16 cellular contexts compared by ENCODE assay signal in genomic region chrX:48960291-48960690, GRCh38. TPM values are rescaled to one million over a fixed set of nuclear protein-coding genes. Genes with fewer than 3 reads are reported as not detected.
DNase-seq lines count a peak whose midpoint lies in the region; ATAC-seq and TF ChIP-seq lines count a peak whose summit lies in the region.
"Had no signal": no experiment of that assay in that cellular context is flagged by ENCODE, and none has a peak within 500 bp of the region (broad histone marks: within the 10 kb centered on the region; RNA-seq: fewer than 3 reads in every experiment).

No MANE protein-coding gene starts in this region.

- CTCF ChIA-PET in WTC11 (lab: Charles Lee), result no interaction called here

- DNase-seq in cardiac muscle cell (ENCODE audit: low read depth in 1 of 2, low spot score in 1 of 2) (no peak), right cardiac atrium (no peak), WTC11 (ENCODE audit: low spot score) (no peak), type B pancreatic cell (ENCODE audit: extremely low spot score, unreplicated experiment) (no peak), iPS-NIHi7 (ENCODE audit: extremely low spot score) (no peak), NCI-H510A (lab: John Stamatoyannopoulos, UW) (no peak), NCI-H1092 treated with DMSO at 0.1 percent for 48 hours (lab: John Stamatoyannopoulos, UW) (no peak)
- DNase-seq: adrenal gland; dermis blood vessel endothelial cell; GOT3; Kasumi-1; NCI-H2171; stimulated activated CD4-positive, alpha-beta T cell treated with anti-CD3 and anti-CD28 coated beads, Interleukin-2, amount 100 ng/mL, for 48 hours; stimulated activated naive CD8-positive, alpha-beta T cell treated with anti-CD3 and anti-CD28 coated beads, Interleukin-15, Interleukin-2, amounts not matched to agents 100 U/mL and 50 U/mL, for 24 hours; SW 1271 had no signal

- TF ChIP-seq EP300 in gastroesophageal sphincter (IDR thresholded peaks at IDR 0.05), result no peak

- intact Hi-C loops in right cardiac atrium (cut with DNase I), result no loop called here

- H3K4me3 Mint-ChIP-seq in WTC11 (peak overlapping the region; percentile 39), type B pancreatic cell (peak overlapping the region; percentile 55)

- TF ChIP-seq CTCF in cardiac muscle cell (IDR thresholded peaks at IDR 0.05; ENCODE audit: low read depth, low read length), result no peak
- TF ChIP-seq CTCF in WTC11 (IDR thresholded peaks at IDR 0.05), result no peak
- no peak for TF ChIP-seq CTCF in gastroesophageal sphincter (IDR thresholded peaks at IDR 0.05)
- no peak for TF ChIP-seq CTCF in type B pancreatic cell (conservative IDR thresholded peaks at IDR 0.05)

- H3K9me3 Mint-ChIP-seq in WTC11, result no peaks in the 10 kb centered on the region
- H3K9me3 Mint-ChIP-seq in type B pancreatic cell, result no peaks in the 10 kb centered on the region

- ATAC-seq in right cardiac atrium (no peak), WTC11 (no peak), gastroesophageal sphincter (no peak)
- ATAC-seq: stimulated activated naive CD8-positive, alpha-beta T cell treated with anti-CD3 and anti-CD28 coated beads, Interleukin-15, Interleukin-2, amounts not matched to agents 100 U/mL and 50 U/mL, for 24 hours had no signal

- WGBS in right cardiac atrium, result 85% methylated on average over 2 of the region's 2 CpGs
- 87 to 92% methylated on average over 2 of the region's 2 CpGs for WGBS in gastroesophageal sphincter (ENCODE audit: low coverage in 1 of 2), 2 donors

- no peaks in the 10 kb centered on the region for H3K36me3 ChIP-seq in cardiac muscle cell
- H3K36me3 ChIP-seq in gastroesophageal sphincter, result peaks cover 0 to 4% of the 10 kb centered on the region in 2 donors
- H3K36me3 ChIP-seq: adrenal gland had no signal

- H3K27me3 ChIP-seq in cardiac muscle cell, result no peaks in the 10 kb centered on the region
- H3K27me3 ChIP-seq in right cardiac atrium (ENCODE audit: control insufficient read depth, insufficient read depth), result no peaks in the 10 kb centered on the region
- H3K27me3 ChIP-seq in gastroesophageal sphincter, result no peaks in the 10 kb centered on the region
- H3K27me3 ChIP-seq: adrenal gland had no signal

- H3K4me1 ChIP-seq in cardiac muscle cell (ENCODE audit: low read depth) (peaks cover 18% of the 10 kb centered on the region), right cardiac atrium (ENCODE audit: control insufficient read depth, insufficient read depth, low read length) (peaks cover 3% of the 10 kb centered on the region), gastroesophageal sphincter (peaks cover 0 to 24% (median 5%) of the 10 kb centered on the region in 3 donors)

- H3K27ac Mint-ChIP-seq in WTC11 (peak overlapping the region; percentile 57; the same call in 1 of the 2 replicates), type B pancreatic cell (peak overlapping the region; percentile 52)

- H3K4me1 Mint-ChIP-seq in WTC11 (peaks cover 11% of the 10 kb centered on the region; the same call in 1 of the 2 replicates), type B pancreatic cell (ENCODE audit: unreplicated experiment) (no peaks in the 10 kb centered on the region)

- no peaks in the 10 kb centered on the region for H3K27me3 Mint-ChIP-seq in WTC11 (ENCODE audit: low read depth)
- no peaks in the 10 kb centered on the region for H3K27me3 Mint-ChIP-seq in type B pancreatic cell

- H3K36me3 Mint-ChIP-seq in WTC11 (peaks cover 3% of the 10 kb centered on the region; the same call in 1 of the 2 replicates), type B pancreatic cell (peaks cover 7% of the 10 kb centered on the region)

- H3K9me3 ChIP-seq in cardiac muscle cell (ENCODE audit: low read depth) (no peaks in the 10 kb centered on the region), right cardiac atrium (ENCODE audit: control insufficient read depth, low read length) (no peaks in the 10 kb centered on the region), gastroesophageal sphincter (no peaks in the 10 kb centered on the region)
- H3K9me3 ChIP-seq: adrenal gland had no signal

- TF ChIP-seq POLR2A in gastroesophageal sphincter (IDR thresholded peaks at IDR 0.05), result no peak

- POLR2A ChIA-PET in WTC11 (lab: Charles Lee), result no interaction called here

- H3K4me3 ChIP-seq in cardiac muscle cell, result no peak overlapping the region
- no peak overlapping the region for H3K4me3 ChIP-seq in right cardiac atrium (ENCODE audit: low read length)
- no peak overlapping the region for H3K4me3 ChIP-seq in gastroesophageal sphincter
- H3K4me3 ChIP-seq: adrenal gland had no signal

- H3K27ac ChIP-seq in cardiac muscle cell (peak overlapping the region; percentile 89), right cardiac atrium (ENCODE audit: low read length) (no peak overlapping the region), gastroesophageal sphincter (peak overlapping the region; percentile 87 to 100 (median 92))

TF ChIP-seq in WTC11, 78 proteins besides CTCF, POLR2A, EP300 and RAD21 (continues in another document):
- no peak for TF ChIP-seq ARID4B (CRISPR knock-in tag; IDR thresholded peaks at IDR 0.05; ENCODE audit: borderline replicate concordance)
- no peak for TF ChIP-seq FOXJ3 (CRISPR knock-in tag; IDR thresholded peaks at IDR 0.05; ENCODE audit: borderline replicate concordance)
- TF ChIP-seq ELF4 (CRISPR knock-in tag; IDR thresholded peaks at IDR 0.05; ENCODE audit: low read depth), result no peak

RNA-seq across cellular contexts. Expression of gene OTUD5, which starts 2.9 kb away (rescaled TPM):
- total RNA-seq in cardiac muscle cell (40.2 and 56.6 TPM in 2 replicates), right cardiac atrium (10 to 100 TPM; 22.7 to 27.3 (median 24.9) TPM), WTC11 (2021) (50.9 to 52.6 TPM (median 51.1 TPM) in 3 replicates), gastroesophageal sphincter (10 to 100 TPM; 36.8 to 54.3 (median 47.7) TPM), type B pancreatic cell (ENCODE audit: low replicate concordance) (49.5 and 53.1 TPM in 2 replicates)
- polyA plus RNA-seq in cardiac muscle cell (47.8 and 55.6 TPM in 2 replicates), right cardiac atrium (19.9 TPM)

RNA-seq across cellular contexts. Expression of gene KCND1, which starts 11.4 kb away (rescaled TPM):
- total RNA-seq in cardiac muscle cell (1.1 and 2.6 TPM in 2 replicates), right cardiac atrium (1 to 10 TPM; 1.3 to 1.6 (median 1.5) TPM), WTC11 (2021) (4.9 to 5.4 TPM (median 5.2 TPM) in 3 replicates), gastroesophageal sphincter (1 to 10 TPM in 3 of 4 donors, under 1 TPM in 1; 0.78 to 2.7 (median 1.7) TPM), type B pancreatic cell (ENCODE audit: low replicate concordance) (3.0 and 3.8 TPM in 2 replicates)
- polyA plus RNA-seq in cardiac muscle cell (2.3 and 3.1 TPM in 2 replicates), right cardiac atrium (0.97 TPM)

RNA-seq across cellular contexts. Expression of gene PIM2, which starts 41.5 kb away (rescaled TPM):
- total RNA-seq in cardiac muscle cell (18.5 and 25.2 TPM in 2 replicates), right cardiac atrium (1 to 10 TPM; 3.6 to 6.6 (median 5.7) TPM), WTC11 (2021) (146 to 184 TPM (median 182 TPM) in 3 replicates), gastroesophageal sphincter (1 to 10 TPM; 4.7 to 7.4 (median 7.0) TPM), type B pancreatic cell (ENCODE audit: low replicate concordance) (9.3 and 11.5 TPM in 2 replicates)
- polyA plus RNA-seq in cardiac muscle cell (20.7 and 38.4 TPM in 2 replicates), right cardiac atrium (4.3 TPM)

RNA-seq across cellular contexts. Expression of gene GRIPAP1, which starts 41.8 kb away (rescaled TPM):
- 34.7 and 67.3 TPM in 2 replicates for total RNA-seq in cardiac muscle cell
- 44.8 and 65.4 TPM in 2 replicates for polyA plus RNA-seq in cardiac muscle cell
- total RNA-seq in right cardiac atrium, result 10 to 100 TPM; 24.0 to 34.1 (median 27.8) TPM
- 20.6 TPM for polyA plus RNA-seq in right cardiac atrium
- 60.0 to 70.7 TPM (median 60.9 TPM) in 3 replicates for total RNA-seq in WTC11 (2021)
- 10 to 100 TPM; 28.1 to 62.6 (median 33.9) TPM for total RNA-seq in gastroesophageal sphincter
- 43.3 and 54.7 TPM in 2 replicates for total RNA-seq in type B pancreatic cell (ENCODE audit: low replicate concordance)

RNA-seq across cellular contexts. Expression of gene SLC35A2, which starts 48.8 kb away (rescaled TPM):
- total RNA-seq in cardiac muscle cell, result 17.3 and 22.2 TPM in 2 replicates
- polyA plus RNA-seq in cardiac muscle cell, result 41.8 and 51.4 TPM in 2 replicates
- total RNA-seq in right cardiac atrium, result 10 to 100 TPM in 3 of 4 donors, 1 to 10 TPM in 1; 9.9 to 16.7 (median 13.2) TPM
- 10.4 TPM for polyA plus RNA-seq in right cardiac atrium
- total RNA-seq in WTC11 (2021), result 18.0 to 21.0 TPM (median 20.2 TPM) in 3 replicates
- total RNA-seq in gastroesophageal sphincter, result 10 to 100 TPM in 3 of 4 donors, 1 to 10 TPM in 1; 8.1 to 12.8 (median 11.9) TPM
- total RNA-seq in type B pancreatic cell (ENCODE audit: low replicate concordance), result 33.3 and 79.0 TPM in 2 replicates
